ENCODE assay signal across 26 cellular contexts in genomic region chr7:26477381-26477780, GRCh38.
"Had no signal": no experiment of that assay in that cellular context is flagged by ENCODE, and none has a peak within 500 bp of the region (broad histone marks: within the 10 kb centered on the region; RNA-seq: fewer than 3 reads in every experiment).

No MANE protein-coding gene starts in this region.

- H3K27ac ChIP-seq: left ventricle myocardium inferior, neural progenitor cell, neutrophil, ovary, sigmoid colon, spleen, tibial nerve, uterus had no signal

- H3K9me3 ChIP-seq: left ventricle myocardium inferior, neutrophil, ovary, sigmoid colon, spleen, tibial nerve, uterus had no signal

- H3K9me3 Mint-ChIP-seq: immature natural killer cell; naive thymus-derived CD8-positive, alpha-beta T cell; nephron; neural progenitor cell; stimulated activated effector memory CD8-positive, alpha-beta T cell treated with anti-CD3 and anti-CD28 coated beads, Interleukin-12 subunit alpha, Interleukin-12 subunit beta, amount 100 ng/mL, for 72 hours; stimulated activated naive CD8-positive, alpha-beta T cell treated with anti-CD3 and anti-CD28 coated beads, Interleukin-15, Interleukin-2, amounts not matched to agents 100 ng/mL and 50 ng/mL, for 24 hours; type B pancreatic cell had no signal

- H3K36me3 Mint-ChIP-seq: immature natural killer cell; naive thymus-derived CD8-positive, alpha-beta T cell; neural progenitor cell; stimulated activated effector memory CD8-positive, alpha-beta T cell treated with anti-CD3 and anti-CD28 coated beads, Interleukin-12 subunit alpha, Interleukin-12 subunit beta, amount 100 ng/mL, for 72 hours; type B pancreatic cell had no signal

- H3K4me1 ChIP-seq: left ventricle myocardium inferior, neural progenitor cell, sigmoid colon, spleen, tibial nerve, uterus had no signal

- H3K27ac Mint-ChIP-seq: immature natural killer cell; naive thymus-derived CD8-positive, alpha-beta T cell; nephron; neural progenitor cell; progenitor cell of endocrine pancreas; stimulated activated effector memory CD8-positive, alpha-beta T cell treated with anti-CD3 and anti-CD28 coated beads, Interleukin-12 subunit alpha, Interleukin-12 subunit beta, amount 100 ng/mL, for 72 hours; stimulated activated naive CD8-positive, alpha-beta T cell treated with anti-CD3 and anti-CD28 coated beads, Interleukin-15, Interleukin-2, amounts not matched to agents 100 ng/mL and 50 ng/mL, for 24 hours; type B pancreatic cell had no signal

- H3K4me3 ChIP-seq: left ventricle myocardium inferior, lung, neural progenitor cell, ovary, sigmoid colon, spleen, tibial nerve, uterus had no signal

- H3K4me1 Mint-ChIP-seq: immature natural killer cell; naive thymus-derived CD8-positive, alpha-beta T cell; nephron; stimulated activated effector memory CD8-positive, alpha-beta T cell treated with anti-CD3 and anti-CD28 coated beads, Interleukin-12 subunit alpha, Interleukin-12 subunit beta, amount 100 ng/mL, for 72 hours had no signal

- H3K36me3 ChIP-seq: left ventricle myocardium inferior, neural progenitor cell, neutrophil, ovary, sigmoid colon, spleen, tibial nerve, uterus had no signal

- H3K4me3 Mint-ChIP-seq: immature natural killer cell; naive thymus-derived CD8-positive, alpha-beta T cell; nephron; neural progenitor cell; stimulated activated effector memory CD8-positive, alpha-beta T cell treated with anti-CD3 and anti-CD28 coated beads, Interleukin-12 subunit alpha, Interleukin-12 subunit beta, amount 100 ng/mL, for 72 hours; stimulated activated naive CD8-positive, alpha-beta T cell treated with anti-CD3 and anti-CD28 coated beads, Interleukin-15, Interleukin-2, amounts not matched to agents 100 ng/mL and 50 ng/mL, for 24 hours; type B pancreatic cell had no signal

- H3K27me3 ChIP-seq: ovary, sigmoid colon, spleen, tibial nerve, uterus had no signal

- DNase-seq: hypothalamus; immature natural killer cell; kidney; left ventricle myocardium inferior; mesendoderm; midbrain; naive thymus-derived CD8-positive, alpha-beta T cell; occipital lobe; ovary; retina; right cardiac atrium; sigmoid colon; small intestine; spleen; stimulated activated CD4-positive, alpha-beta T cell treated with anti-CD3 and anti-CD28 coated beads, Interleukin-4, amount 100 ng/mL, for 24 hours; stimulated activated naive CD4-positive, alpha-beta T cell; uterus had no signal
